Comparison of ENCODE assay signal across 8 cellular contexts in the genomic region with DNA sequence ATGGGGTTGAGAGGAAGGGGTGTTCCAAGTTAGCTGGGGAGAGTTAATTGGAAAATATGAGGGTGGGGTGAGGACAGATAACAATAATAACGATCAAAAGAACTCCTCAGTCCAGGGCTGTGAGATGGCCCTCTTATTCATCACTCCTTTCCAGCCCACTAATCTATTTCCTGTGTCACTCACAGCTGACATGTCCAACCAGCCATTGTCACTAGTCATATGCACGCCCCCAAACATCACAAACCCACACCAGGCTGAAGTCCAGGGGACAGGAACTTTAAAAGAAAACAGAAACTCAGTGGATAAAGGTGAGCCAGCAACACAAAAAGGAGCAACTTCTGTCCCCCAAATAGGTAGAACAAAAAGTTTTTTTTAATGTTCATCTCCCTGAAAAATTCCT. TPM values are rescaled to one million over a fixed set of nuclear protein-coding genes. Genes with fewer than 3 reads are reported as not detected.
DNase-seq lines count a peak whose midpoint lies in the region; ATAC-seq and TF ChIP-seq lines count a peak whose summit lies in the region.

No MANE protein-coding gene starts in this region.

- no peak for TF ChIP-seq CTCF in fibroblast of mammary gland (conservative IDR thresholded peaks at IDR 0.05; ENCODE audit: control insufficient read depth, insufficient read depth, low read depth, low read length)

- H3K9me3 ChIP-seq in GM23248 (ENCODE audit: low read depth) = no peaks in the 10 kb centered on the region
- H3K9me3 ChIP-seq in skeletal muscle satellite cell (replicated peaks; ENCODE audit: low read length) = no peaks in the 10 kb centered on the region

- no peak overlapping the region for H3K23ac ChIP-seq in mesendoderm (ENCODE audit: low read length)

- H3K27ac ChIP-seq in GM23248 = peak overlapping the region; percentile 30
- no peak overlapping the region for H3K27ac ChIP-seq in mesendoderm (ENCODE audit: low read depth, low read length)

- H3K9ac ChIP-seq in GM23248 = peak overlapping the region; percentile 86
- peak overlapping the region; percentile 82 for H3K9ac ChIP-seq in skeletal muscle satellite cell (ENCODE audit: low read depth, low read length)
- no peak overlapping the region for H3K9ac ChIP-seq in mesendoderm (ENCODE audit: low read length)

- no peak overlapping the region for H2BK15ac ChIP-seq in mesendoderm (replicated peaks; ENCODE audit: low read depth)

- H4K5ac ChIP-seq in mesendoderm (ENCODE audit: low read length) = no peak overlapping the region

- H3K4me3 ChIP-seq in GM23248 (peak overlapping the region; percentile 88), fibroblast of mammary gland (ENCODE audit: control insufficient read depth, low read depth, low read length) (peak overlapping the region; percentile 97), skeletal muscle satellite cell (ENCODE audit: low read length) (peak overlapping the region; percentile 77), mesendoderm (ENCODE audit: low read length) (no peak overlapping the region)

- H3K56ac ChIP-seq in mesendoderm (ENCODE audit: low read length) = no peak overlapping the region

- H2BK120ac ChIP-seq in mesendoderm (ENCODE audit: low read depth, low read length) = no peak overlapping the region

- no peak overlapping the region for H3K4ac ChIP-seq in mesendoderm (ENCODE audit: low read depth, low read length)

- H3K18ac ChIP-seq in mesendoderm (ENCODE audit: low read length) = no peak overlapping the region

- H3K9me2 ChIP-seq in GM23248 (ENCODE audit: insufficient read depth) = no peaks in the 10 kb centered on the region

- peaks cover 8% of the 10 kb centered on the region for H3K4me1 ChIP-seq in GM23248 (ENCODE audit: insufficient read depth)
- peaks cover 19% of the 10 kb centered on the region for H3K4me1 ChIP-seq in skeletal muscle satellite cell (ENCODE audit: control insufficient read depth, insufficient read depth, low read length)
- H3K4me1 ChIP-seq in mesendoderm (ENCODE audit: control insufficient read depth, low read depth, low read length) = peaks cover 2% of the 10 kb centered on the region

- peak overlapping the region; percentile 95 for H3K4me2 ChIP-seq in GM23248 (ENCODE audit: unreplicated experiment)
- H3K4me2 ChIP-seq in skeletal muscle satellite cell (ENCODE audit: low read length) = peak overlapping the region; percentile 88
- no peak overlapping the region for H3K4me2 ChIP-seq in mesendoderm (ENCODE audit: low read length)

- peak; percentile 48 for DNase-seq in GM23248
- DNase-seq in SW480 (ENCODE audit: low spot score) = peak; percentile 57
- no peak for DNase-seq in fibroblast of mammary gland (ENCODE audit: low read depth)
- no peak for DNase-seq in mesendoderm
- DNase-seq in DMS 273 treated with DMSO at 0.1 percent for 48 hours (lab: John Stamatoyannopoulos, UW) = no peak
- DNase-seq in stimulated activated CD8-positive, alpha-beta memory T cell treated with anti-CD3 and anti-CD28 coated beads, Interleukin-4, amount 100 ng/mL, for 48 hours = no peak

- ATAC-seq in HG02759 (IDR thresholded peaks at IDR 0.05; ENCODE audit: unreplicated experiment) = no peak

- peaks cover 33% of the 10 kb centered on the region for H3K79me2 ChIP-seq in GM23248 (ENCODE audit: insufficient read depth)
- H3K79me2 ChIP-seq in mesendoderm (ENCODE audit: control insufficient read depth, insufficient read depth, low read length) = no peaks in the 10 kb centered on the region

- H4K20me1 ChIP-seq in GM23248 (ENCODE audit: insufficient read depth) = no peaks in the 10 kb centered on the region

- in situ Hi-C loops in GM23248 (cut with MboI) = no loop called here

- H2AFZ ChIP-seq in GM23248 = peak overlapping the region; percentile 73

- H3K27me3 ChIP-seq in GM23248 (replicated peaks; ENCODE audit: insufficient read depth) = no peaks in the 10 kb centered on the region
- H3K27me3 ChIP-seq in skeletal muscle satellite cell (ENCODE audit: control insufficient read depth, insufficient read depth, low read length) = no peaks in the 10 kb centered on the region
- H3K27me3 ChIP-seq in mesendoderm (ENCODE audit: insufficient read depth, low read length, poor library complexity) = no peaks in the 10 kb centered on the region

- H3F3A ChIP-seq in GM23248 (ENCODE audit: insufficient read depth) = no peaks in the 10 kb centered on the region

- H3K36me3 ChIP-seq in GM23248 (ENCODE audit: low read depth) = peaks cover 25% of the 10 kb centered on the region
- H3K36me3 ChIP-seq in skeletal muscle satellite cell (ENCODE audit: insufficient read depth, low read length) = peaks cover 32% of the 10 kb centered on the region
- H3K36me3 ChIP-seq in mesendoderm (ENCODE audit: control insufficient read depth, insufficient read depth, low read length) = no peaks in the 10 kb centered on the region

- WGBS in GM23248 (ENCODE audit: low coverage in 1 of 2, low lambda C conversion rate in 2 of 2, missing lambda C conversion rate in 2 of 2), 2 experiments = 2 to 6% methylated on average over 2 of the region's 2 CpGs
- WGBS in mesendoderm (ENCODE audit: extremely low coverage, insufficient coverage, low lambda C conversion rate) = no CpG with 5 or more reads among the region's 2 CpGs

- no peak overlapping the region for H4K8ac ChIP-seq in mesendoderm (ENCODE audit: low read depth, low read length)

- H2AK5ac ChIP-seq in mesendoderm (ENCODE audit: low read length) = no peak overlapping the region

- H3K79me1 ChIP-seq in mesendoderm (ENCODE audit: low read length) = no peaks in the 10 kb centered on the region

- no peak overlapping the region for H2BK5ac ChIP-seq in mesendoderm (ENCODE audit: low read length)

RNA-seq across cellular contexts. Expression of gene CALCOCO1, which starts 0.9 kb away (rescaled TPM):
- total RNA-seq in GM23248 (2014; rRNA removed; shearing (Covaris generic)) = 206 and 243 TPM in 2 replicates
- 149 and 155 TPM in 2 replicates for polyA plus RNA-seq in GM23248 (2016; fragmentation: Nextera tagmentation; extraction: Ambion mirVana)
- 41.8 and 47.8 TPM in 2 replicates for total RNA-seq in skeletal muscle satellite cell (2012; rRNA removed)
- polyA plus RNA-seq in mesendoderm (2013, experiment 1 of 2) = 8.5 TPM
- polyA plus RNA-seq in mesendoderm (2013, experiment 2 of 2) = 8.9 TPM

RNA-seq across cellular contexts. Expression of gene CISTR, which starts 25.4 kb away (rescaled TPM):
- total RNA-seq in GM23248 (2014; rRNA removed; shearing (Covaris generic)) = not detected in 2 replicates
- polyA plus RNA-seq in GM23248 (2016; fragmentation: Nextera tagmentation; extraction: Ambion mirVana) = not detected in 2 replicates
- total RNA-seq in skeletal muscle satellite cell (2012; rRNA removed) = not detected in 2 replicates
- not detected for polyA plus RNA-seq in mesendoderm (2013, experiment 1 of 2)
- 0.11 TPM for polyA plus RNA-seq in mesendoderm (2013, experiment 2 of 2)

RNA-seq across cellular contexts. Expression of gene ATP5MC2, which starts 50.5 kb away (rescaled TPM):
- 191 and 257 TPM in 2 replicates for total RNA-seq in GM23248 (2014; rRNA removed; shearing (Covaris generic))
- 266 TPM in 2 replicates for polyA plus RNA-seq in GM23248 (2016; fragmentation: Nextera tagmentation; extraction: Ambion mirVana)
- 75.3 and 118 TPM in 2 replicates for total RNA-seq in skeletal muscle satellite cell (2012; rRNA removed)
- 458 TPM for polyA plus RNA-seq in mesendoderm (2013, experiment 1 of 2)
- 455 TPM for polyA plus RNA-seq in mesendoderm (2013, experiment 2 of 2)

Comparison
In these comparisons a context has a peak if more than half of its experiments do, and no peak if none do; other contexts are left out.
1. DNase-seq: peak in GM23248 (single experiment) and SW480 (single experiment); none in fibroblast of mammary gland (single experiment), mesendoderm (single experiment), DMS 273 treated with DMSO at 0.1 percent for 48 hours (single experiment) and stimulated activated CD8-positive, alpha-beta memory T cell treated with anti-CD3 and anti-CD28 coated beads, Interleukin-4, amount 100 ng/mL, for 48 hours (single experiment).